In the genomic region with DNA sequence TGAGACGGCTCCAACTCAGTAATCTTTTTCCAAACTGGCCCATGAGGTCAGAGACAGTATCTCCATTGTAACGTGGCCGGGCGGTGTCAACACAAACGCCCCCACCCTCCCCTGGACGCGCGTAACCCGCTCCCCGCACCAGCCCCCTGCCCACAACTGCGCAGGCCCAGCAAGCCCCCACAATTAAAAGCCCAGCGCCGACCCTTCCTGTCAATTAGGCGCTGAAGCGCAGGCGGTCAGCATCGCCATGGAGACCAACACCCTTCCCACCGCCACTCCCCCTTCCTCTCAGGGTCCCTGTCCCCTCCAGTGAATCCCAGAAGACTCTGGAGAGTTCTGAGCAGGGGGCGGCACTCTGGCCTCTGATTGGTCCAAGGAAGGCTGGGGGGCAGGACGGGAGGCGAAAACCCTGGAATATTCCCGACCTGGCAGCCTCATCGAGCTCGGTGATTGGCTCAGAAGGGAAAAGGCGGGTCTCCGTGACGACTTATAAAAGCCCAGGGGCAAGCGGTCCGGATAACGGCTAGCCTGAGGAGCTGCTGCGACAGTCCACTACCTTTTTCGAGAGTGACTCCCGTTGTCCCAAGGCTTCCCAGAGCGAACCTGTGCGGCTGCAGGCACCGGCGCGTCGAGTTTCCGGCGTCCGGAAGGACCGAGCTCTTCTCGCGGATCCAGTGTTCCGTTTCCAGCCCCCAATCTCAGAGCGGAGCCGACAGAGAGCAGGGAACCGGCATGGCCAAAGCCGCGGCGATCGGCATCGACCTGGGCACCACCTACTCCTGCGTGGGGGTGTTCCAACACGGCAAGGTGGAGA, we compare ENCODE assay signal across 8 cellular contexts. TPM values are rescaled to one million over a fixed set of nuclear protein-coding genes. Genes with fewer than 3 reads are reported as not detected.
DNase-seq lines count a peak whose midpoint lies in the region; ATAC-seq, FAIRE-seq and TF ChIP-seq lines count a peak whose summit lies in the region.

A gene (plus strand): TSS at position 519 of the 814 bp plus-strand sequence. CDS start 214 bp downstream, at position 733.
A gene (minus strand): TSS at position 259 of the 814 bp plus-strand sequence. CDS start 3,311 bp downstream, outside the sequence.

- H3K27ac ChIP-seq in suprapubic skin = peak within 1 kb of the TSS; percentile 98

- peak within 1 kb of the TSS; percentile 84 for H3K27ac Mint-ChIP-seq in activated naive CD8-positive, alpha-beta T cell treated with anti-CD3 and anti-CD28 coated beads for 36 hours
- H3K27ac Mint-ChIP-seq in natural killer cell treated with Interleukin-12 subunit alpha and Interleukin-12 subunit beta and Interleukin-15 and Interleukin-18, amount 100 ng/mL, for 72 hours = peak within 1 kb of the TSS; percentile 99 to 100

- peak; percentile 96 to 99 for TF ChIP-seq POLR2A in suprapubic skin (IDR thresholded peaks at IDR 0.05)

- H3K36me3 ChIP-seq in suprapubic skin = no peaks in the 10 kb centered on the region

- H3K4me1 Mint-ChIP-seq in activated naive CD8-positive, alpha-beta T cell treated with anti-CD3 and anti-CD28 coated beads for 36 hours = peaks cover 34% of the 10 kb centered on the region
- peaks cover 40 to 58% of the 10 kb centered on the region in 2 donors for H3K4me1 Mint-ChIP-seq in natural killer cell treated with Interleukin-12 subunit alpha and Interleukin-12 subunit beta and Interleukin-15 and Interleukin-18, amount 100 ng/mL, for 72 hours (ENCODE audit: low read depth in 2 of 2)

- H3K27me3 ChIP-seq in suprapubic skin = no peaks in the 10 kb centered on the region

- no peaks in the 10 kb centered on the region for H3K9me3 ChIP-seq in suprapubic skin

- TF ChIP-seq CTCF in GM10248 (IDR thresholded peaks at IDR 0.05; ENCODE audit: control extremely low read depth, extremely low read depth, low read depth, missing control alignments) (no peak), suprapubic skin (IDR thresholded peaks at IDR 0.05) (no peak)

- POLR2A ChIA-PET in GM10248 (lab: Yijun Ruan, JAX) = interaction anchor here (0.6 to 2.0 kb wide), 22 partner anchors 9 to 320 kb away, joined by 3 to 39 read pairs (median 4); a partner anchor contains a TSS

- H3K4me3 Mint-ChIP-seq in activated naive CD8-positive, alpha-beta T cell treated with anti-CD3 and anti-CD28 coated beads for 36 hours = peak within 1 kb of the TSS; percentile 84
- H3K4me3 Mint-ChIP-seq in natural killer cell treated with Interleukin-12 subunit alpha and Interleukin-12 subunit beta and Interleukin-15 and Interleukin-18, amount 100 ng/mL, for 72 hours = peak within 1 kb of the TSS; percentile 92

- H3K36me3 Mint-ChIP-seq in activated naive CD8-positive, alpha-beta T cell treated with anti-CD3 and anti-CD28 coated beads for 36 hours = no peaks in the 10 kb centered on the region
- peaks cover 8% of the 10 kb centered on the region for H3K36me3 Mint-ChIP-seq in natural killer cell treated with Interleukin-12 subunit alpha and Interleukin-12 subunit beta and Interleukin-15 and Interleukin-18, amount 100 ng/mL, for 72 hours

- DNase-seq in GM10248 (ENCODE audit: extremely low spot score) (peak; percentile 86), HuH-7.5 (ENCODE audit: low spot score) (peak; percentile 95), SHP77 (lab: John Stamatoyannopoulos, UW) (peak; percentile 92 to 97), frontal cortex (ENCODE audit: low spot score in 2 of 2) (peak; percentile 87 to 92), suprapubic skin (ENCODE audit: low spot score in 2 of 2) (peak; percentile 98), HPDE6-E6E7 (ENCODE audit: extremely low spot score) (no peak)
- peak; percentile 45 for DNase-seq in activated naive CD8-positive, alpha-beta T cell treated with anti-CD3 and anti-CD28 coated beads for 36 hours
- peak; percentile 93 for DNase-seq in natural killer cell treated with Interleukin-12 subunit alpha and Interleukin-12 subunit beta and Interleukin-15 and Interleukin-18, amount 100 ng/mL, for 72 hours (ENCODE audit: low spot score)

- CTCF ChIA-PET in GM10248 (lab: Yijun Ruan, JAX) = interaction anchor here (0.8 to 1.7 kb wide), 6 partner anchors 8 to 134 kb away, joined by 3 to 9 read pairs (median 4); a partner anchor contains a TSS

- TF ChIP-seq EP300 in suprapubic skin (IDR thresholded peaks at IDR 0.05) = no peak

- ATAC-seq in natural killer cell treated with Interleukin-12 subunit alpha and Interleukin-12 subunit beta and Interleukin-15 and Interleukin-18, amount 100 ng/mL, for 72 hours = peak; percentile 73 to 78

- no peaks in the 10 kb centered on the region for H3K9me3 Mint-ChIP-seq in activated naive CD8-positive, alpha-beta T cell treated with anti-CD3 and anti-CD28 coated beads for 36 hours
- H3K9me3 Mint-ChIP-seq in natural killer cell treated with Interleukin-12 subunit alpha and Interleukin-12 subunit beta and Interleukin-15 and Interleukin-18, amount 100 ng/mL, for 72 hours = no peaks in the 10 kb centered on the region

- H3K4me1 ChIP-seq in suprapubic skin = peaks cover 49% of the 10 kb centered on the region

- WGBS in suprapubic skin = under 1% methylated on average over 26 of the region's 56 CpGs

- peak; percentile 91 for FAIRE-seq in frontal cortex (lab: Jason Lieb, UNC)

- peak within 1 kb of the TSS; percentile 72 for H3K4me3 ChIP-seq in suprapubic skin

- H3K27me3 Mint-ChIP-seq in activated naive CD8-positive, alpha-beta T cell treated with anti-CD3 and anti-CD28 coated beads for 36 hours = no peaks in the 10 kb centered on the region
- no peaks in the 10 kb centered on the region for H3K27me3 Mint-ChIP-seq in natural killer cell treated with Interleukin-12 subunit alpha and Interleukin-12 subunit beta and Interleukin-15 and Interleukin-18, amount 100 ng/mL, for 72 hours

RNA-seq across cellular contexts. Expression of the first gene that starts in this region (rescaled TPM):
- total RNA-seq in activated naive CD8-positive, alpha-beta T cell treated with anti-CD3 and anti-CD28 coated beads for 36 hours = 10 to 100 TPM; 24.3 to 24.8 TPM
- total RNA-seq in frontal cortex = 111 TPM
- total RNA-seq in natural killer cell treated with Interleukin-12 subunit alpha and Interleukin-12 subunit beta and Interleukin-15 and Interleukin-18, amount 100 ng/mL, for 72 hours = 100 to 1,000 TPM; 160 to 262 TPM
- 100 to 1,000 TPM; 200 to 464 (median 408) TPM for total RNA-seq in suprapubic skin

RNA-seq across cellular contexts. Expression of the second gene that starts in this region (rescaled TPM):
- 1 to 10 TPM; 1.2 to 1.5 TPM for total RNA-seq in activated naive CD8-positive, alpha-beta T cell treated with anti-CD3 and anti-CD28 coated beads for 36 hours
- 5.7 TPM for total RNA-seq in frontal cortex
- total RNA-seq in natural killer cell treated with Interleukin-12 subunit alpha and Interleukin-12 subunit beta and Interleukin-15 and Interleukin-18, amount 100 ng/mL, for 72 hours = 1 to 10 TPM; 1.7 to 4.1 TPM
- 1 to 10 TPM in 3 of 4 donors, under 1 TPM in 1; 0.83 to 3.1 (median 1.8) TPM for total RNA-seq in suprapubic skin
